1 cellular context compared by ENCODE assay signal in the genomic region with DNA sequence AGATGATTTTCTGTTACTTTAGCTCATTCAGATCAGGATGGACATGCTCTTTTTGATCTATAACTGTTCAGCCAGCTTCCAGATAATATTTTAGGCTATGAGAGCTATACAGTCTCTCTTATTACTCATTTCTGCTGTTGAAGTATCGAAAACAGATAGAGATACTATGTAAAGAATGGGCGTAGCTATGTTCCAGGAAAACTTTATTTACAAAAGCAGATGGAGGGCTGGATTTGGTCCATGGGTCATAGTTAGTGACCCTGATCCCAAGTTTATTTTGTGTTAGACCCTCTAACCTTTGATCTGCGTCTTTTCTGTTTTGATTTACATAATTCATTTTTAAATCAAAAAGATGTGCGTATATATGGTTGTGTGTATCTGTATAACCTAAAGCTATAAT.
TF ChIP-seq lines count a peak whose summit lies in the region.

No MANE protein-coding gene starts in this region.

TF ChIP-seq in K562, 482 proteins besides CTCF, POLR2A, EP300 and RAD21 (continued from another document):
- peak; percentile 76 for TF ChIP-seq ZBTB40 (IDR thresholded peaks at IDR 0.05)
- no peak for TF ChIP-seq ZBTB40 (CRISPR knock-in tag; IDR thresholded peaks at IDR 0.05)
- TF ChIP-seq FOXP4 (CRISPR knock-in tag; IDR thresholded peaks at IDR 0.05; ENCODE audit: borderline replicate concordance): no peak
- 0 out of 2 replicates have a peak, but pooled peaks have one; percentile 34 for TF ChIP-seq MTF1 (CRISPR knock-in tag; IDR thresholded peaks at IDR 0.05; ENCODE audit: borderline replicate concordance)
- TF ChIP-seq SRSF9 (IDR thresholded peaks at IDR 0.05; ENCODE audit: borderline replicate concordance, low read depth, low read length): no peak
- no peak for TF ChIP-seq ZNF212 (CRISPR knock-in tag; IDR thresholded peaks at IDR 0.05)
- no peak for TF ChIP-seq NFE2L1 (tag; IDR thresholded peaks at IDR 0.05; ENCODE audit: borderline replicate concordance, low read depth)
- TF ChIP-seq IRF9 (tag; IDR thresholded peaks at IDR 0.05): no peak
- TF ChIP-seq CC2D1A (IDR thresholded peaks at IDR 0.05): no peak
- no peak for TF ChIP-seq KDM5B (IDR thresholded peaks at IDR 0.05; ENCODE audit: insufficient replicate concordance, low read depth, low read length)
- TF ChIP-seq ZNF318 (IDR thresholded peaks at IDR 0.05; ENCODE audit: borderline replicate concordance in 1 of 2, low read depth in 1 of 2): no peak
- TF ChIP-seq, protein P1, sequence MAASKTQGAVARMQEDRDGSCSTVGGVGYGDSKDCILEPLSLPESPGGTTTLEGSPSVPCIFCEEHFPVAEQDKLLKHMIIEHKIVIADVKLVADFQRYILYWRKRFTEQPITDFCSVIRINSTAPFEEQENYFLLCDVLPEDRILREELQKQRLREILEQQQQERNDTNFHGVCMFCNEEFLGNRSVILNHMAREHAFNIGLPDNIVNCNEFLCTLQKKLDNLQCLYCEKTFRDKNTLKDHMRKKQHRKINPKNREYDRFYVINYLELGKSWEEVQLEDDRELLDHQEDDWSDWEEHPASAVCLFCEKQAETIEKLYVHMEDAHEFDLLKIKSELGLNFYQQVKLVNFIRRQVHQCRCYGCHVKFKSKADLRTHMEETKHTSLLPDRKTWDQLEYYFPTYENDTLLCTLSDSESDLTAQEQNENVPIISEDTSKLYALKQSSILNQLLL (CRISPR knock-in tag; IDR thresholded peaks at IDR 0.05; ENCODE audit: borderline replicate concordance): peak; percentile 23; the same call in 1 of the 2 replicates
TF ChIP-seq in K562: peak in this region for 3.
